Comparison of ENCODE assay signal across 16 cellular contexts in genomic region chr4:145775406-145775805, GRCh38.
DNase-seq lines count a peak whose midpoint lies in the region; ATAC-seq and TF ChIP-seq lines count a peak whose summit lies in the region.
"Had no signal": no experiment of that assay in that cellular context is flagged by ENCODE, and none has a peak within 500 bp of the region (broad histone marks: within the 10 kb centered on the region; RNA-seq: fewer than 3 reads in every experiment).

No MANE protein-coding gene starts in this region.

- no peak overlapping the region for H2AK5ac ChIP-seq in neuronal stem cell (ENCODE audit: low read depth, low read length)

- H3K4me1 ChIP-seq in Loucy (ENCODE audit: insufficient read depth, low read length, poor library complexity, severe bottlenecking) (no peaks in the 10 kb centered on the region), neuronal stem cell (ENCODE audit: control insufficient read depth in 2 of 2, insufficient read depth in 1 of 2, low read depth in 1 of 2, low read length in 2 of 2) (no peaks in the 10 kb centered on the region)

- H4K20me1 ChIP-seq in Loucy (ENCODE audit: insufficient read depth, low read length, poor library complexity, severe bottlenecking) = no peaks in the 10 kb centered on the region

- no peak overlapping the region for H2BK5ac ChIP-seq in neuronal stem cell (ENCODE audit: low read length)

- no peaks in the 10 kb centered on the region for H3K9me2 ChIP-seq in Loucy (replicated peaks; ENCODE audit: low read depth, low read length)

- DNase-seq in neuronal stem cell (ENCODE audit: low spot score) (no peak), NCI-H2029 treated with DMSO at 0.1 percent for 48 hours (lab: John Stamatoyannopoulos, UW) (no peak), HT-29 (ENCODE audit: low spot score) (no peak), H7 (no peak)
- DNase-seq: ACHN, COR-L47, EL, NCI-H1048, NCI-H1436 treated with DMSO at 0.1 percent for 48 hours, NCI-H2081 treated with DMSO at 0.1 percent for 48 hours, NCI-H524, SHP77 had no signal

- H3K36me3 Mint-ChIP-seq in activated T-helper 17 cell treated with anti-CD3 and anti-CD28 coated beads, Interleukin-2, amount 50 U/mL, for 72 hours (ENCODE audit: low read depth) = peaks cover 93% of the 10 kb centered on the region

- H3K4me3 Mint-ChIP-seq in activated T-helper 17 cell treated with anti-CD3 and anti-CD28 coated beads, Interleukin-2, amount 50 U/mL, for 72 hours = no peak overlapping the region

- H3K27me3 ChIP-seq in Loucy (ENCODE audit: insufficient read depth, low read length, poor library complexity, severe bottlenecking) (no peaks in the 10 kb centered on the region), neuronal stem cell (ENCODE audit: control insufficient read depth in 3 of 3, insufficient read depth in 3 of 3, low read depth in 1 of 3, low read length in 3 of 3) (no peaks in the 10 kb centered on the region), H7 (ENCODE audit: control insufficient read depth, insufficient read depth, low read length) (no peaks in the 10 kb centered on the region)

- no peak overlapping the region for H3K18ac ChIP-seq in neuronal stem cell (ENCODE audit: low read length)

- H3K4me1 Mint-ChIP-seq in activated T-helper 17 cell treated with anti-CD3 and anti-CD28 coated beads, Interleukin-2, amount 50 U/mL, for 72 hours = peaks cover 13% of the 10 kb centered on the region

- no CpG with 5 or more reads among the region's 3 CpGs for WGBS in neuronal stem cell (ENCODE audit: extremely low coverage in 2 of 2, insufficient read length in 2 of 2, insufficient replicate concordance in 1 of 2), 2 donors

- no peaks in the 10 kb centered on the region for H3F3A ChIP-seq in Loucy (ENCODE audit: low read depth)

- H3K27me3 Mint-ChIP-seq in activated T-helper 17 cell treated with anti-CD3 and anti-CD28 coated beads, Interleukin-2, amount 50 U/mL, for 72 hours = no peaks in the 10 kb centered on the region

- no peak overlapping the region for H4K91ac ChIP-seq in neuronal stem cell (ENCODE audit: low read depth, low read length, poor library complexity)

- H3K4me2 ChIP-seq in Loucy (ENCODE audit: low read depth, low read length, poor library complexity, severe bottlenecking) (no peak overlapping the region), neuronal stem cell (ENCODE audit: insufficient read depth, low read length, poor library complexity, severe bottlenecking) (no peak overlapping the region)

- H3K27ac ChIP-seq in neuronal stem cell (replicated peaks; ENCODE audit: low read length) = no peak overlapping the region

- H3K36me3 ChIP-seq in Loucy (ENCODE audit: insufficient read depth, low read length) = peaks cover 89% of the 10 kb centered on the region
- H3K36me3 ChIP-seq in neuronal stem cell (replicated peaks in 1 of 2; ENCODE audit: control insufficient read depth in 2 of 2, insufficient read depth in 2 of 2, low read length in 2 of 2) = peaks cover 5 to 87% of the 10 kb centered on the region in 2 donors
- peaks cover 16% of the 10 kb centered on the region for H3K36me3 ChIP-seq in H7 (replicated peaks; ENCODE audit: control insufficient read depth, insufficient read depth, low read length)

- no peak overlapping the region for H3K4me3 ChIP-seq in Loucy (ENCODE audit: low read length, poor library complexity, severe bottlenecking)
- H3K4me3 ChIP-seq in neuronal stem cell (ENCODE audit: low read length in 2 of 2) = no peak overlapping the region
- no peak overlapping the region for H3K4me3 ChIP-seq in H7 (ENCODE audit: insufficient read depth, low read depth, low read length)
- H3K4me3 ChIP-seq: K562 had no signal

- no peaks in the 10 kb centered on the region for H3K9me3 Mint-ChIP-seq in activated T-helper 17 cell treated with anti-CD3 and anti-CD28 coated beads, Interleukin-2, amount 50 U/mL, for 72 hours

- no peaks in the 10 kb centered on the region for H3K79me1 ChIP-seq in neuronal stem cell (ENCODE audit: low read depth, low read length)

- peak overlapping the region; percentile 1 for H3K27ac Mint-ChIP-seq in activated T-helper 17 cell treated with anti-CD3 and anti-CD28 coated beads, Interleukin-2, amount 50 U/mL, for 72 hours

- H3K9ac ChIP-seq in Loucy (ENCODE audit: low read depth, low read length, poor library complexity, severe bottlenecking) = no peak overlapping the region
- peak overlapping the region; percentile 63 for H3K9ac ChIP-seq in neuronal stem cell (ENCODE audit: low read depth, low read length, poor library complexity)

- ATAC-seq in activated T-helper 17 cell treated with anti-CD3 and anti-CD28 coated beads, Interleukin-2, amount 50 U/mL, for 72 hours (replicated peaks) = no peak

- no peak overlapping the region for H3K4ac ChIP-seq in neuronal stem cell (ENCODE audit: low read length)

- no peak overlapping the region for H3K23ac ChIP-seq in neuronal stem cell (ENCODE audit: low read depth, low read length, poor library complexity)

- no peaks in the 10 kb centered on the region for H3K79me2 ChIP-seq in Loucy (ENCODE audit: insufficient read depth, low read length)

- no peak overlapping the region for H3K14ac ChIP-seq in neuronal stem cell (ENCODE audit: low read length)

- no peak overlapping the region for H2BK15ac ChIP-seq in neuronal stem cell (ENCODE audit: low read length)

- H2BK120ac ChIP-seq in neuronal stem cell (ENCODE audit: low read depth, low read length) = no peak overlapping the region

- H2BK12ac ChIP-seq in neuronal stem cell (ENCODE audit: low read length) = no peak overlapping the region

- H3K9me3 ChIP-seq in Loucy (ENCODE audit: insufficient read depth, low read depth, low read length) (no peaks in the 10 kb centered on the region), neuronal stem cell (replicated peaks in 1 of 2; ENCODE audit: control insufficient read depth in 2 of 2, insufficient read depth in 1 of 2, low read depth in 1 of 2, low read length in 2 of 2) (no peaks in the 10 kb centered on the region)

- no peak overlapping the region for H4K8ac ChIP-seq in neuronal stem cell (ENCODE audit: low read depth, low read length)

- H2AFZ ChIP-seq in Loucy (ENCODE audit: low read length) = no peak overlapping the region
- H2AFZ ChIP-seq in neuronal stem cell (ENCODE audit: low read length) = no peak overlapping the region

- peak; percentile 11 for TF ChIP-seq CTCF in GM12873 (IDR thresholded peaks at IDR 0.05; ENCODE audit: insufficient read depth, low read depth, low read length, missing control alignments)
- peak; percentile 16; the same call in 1 of the 2 replicates for TF ChIP-seq CTCF in Loucy (conservative IDR thresholded peaks at IDR 0.05; ENCODE audit: low read length)
